ENCODE assay signal across 11 cellular contexts in genomic region chr9:87119328-87119881, GRCh38.
DNase-seq lines count a peak whose midpoint lies in the region; TF ChIP-seq lines count a peak whose summit lies in the region.
"Had no signal": no experiment of that assay in that cellular context is flagged by ENCODE, and none has a peak within 500 bp of the region (broad histone marks: within the 10 kb centered on the region; RNA-seq: fewer than 3 reads in every experiment).

No MANE protein-coding gene starts in this region.

- CTCF ChIA-PET in activated CD4-positive, alpha-beta memory T cell treated with anti-CD3 and anti-CD28 coated beads, Interleukin-2, amount 10 ng/mL, durations not matched to agents 7 days and 5 days (lab: Charles Lee): no interaction called here

- H3K4me3 Mint-ChIP-seq in activated CD4-positive, alpha-beta memory T cell treated with anti-CD3 and anti-CD28 coated beads, Interleukin-2, amount 10 ng/mL, durations not matched to agents 7 days and 5 days: no peak overlapping the region
- H3K4me3 Mint-ChIP-seq: activated naive CD4-positive, alpha-beta T cell treated with anti-CD3 and anti-CD28 coated beads, Interleukin-2, amount 50 U/mL, for 24 hours; CD4-positive, alpha-beta T cell had no signal

- H3K36me3 ChIP-seq in ACC112 (ENCODE audit: insufficient read depth, low read length) (no peaks in the 10 kb centered on the region), MG63 (no peaks in the 10 kb centered on the region), muscle layer of colon (ENCODE audit: insufficient read depth, low read length) (no peaks in the 10 kb centered on the region), H7 (replicated peaks; ENCODE audit: control insufficient read depth, insufficient read depth, low read length) (no peaks in the 10 kb centered on the region)

- H3K79me2 ChIP-seq in ACC112 (ENCODE audit: control insufficient read depth, insufficient read depth, low read length, unreplicated experiment): no peaks in the 10 kb centered on the region

- peaks cover 5% of the 10 kb centered on the region for H3K27me3 Mint-ChIP-seq in activated CD4-positive, alpha-beta memory T cell treated with anti-CD3 and anti-CD28 coated beads, Interleukin-2, amount 10 ng/mL, durations not matched to agents 7 days and 5 days

- H3K4me3 ChIP-seq in ACC112 (ENCODE audit: low read depth, low read length) (no peak overlapping the region), MG63 (no peak overlapping the region), epithelial cell of esophagus (ENCODE audit: low read length) (no peak overlapping the region), muscle layer of colon (ENCODE audit: low read depth in 1 of 2, low read length in 2 of 2) (no peak overlapping the region), H7 (ENCODE audit: insufficient read depth, low read depth, low read length) (no peak overlapping the region)

- H3K4me1 ChIP-seq in ACC112 (ENCODE audit: control insufficient read depth, insufficient read depth, low read length, unreplicated experiment): peaks cover 34% of the 10 kb centered on the region
- H3K4me1 ChIP-seq in muscle layer of colon (ENCODE audit: insufficient read depth, low read length): peaks cover 75% of the 10 kb centered on the region

- H3K9me3 ChIP-seq in MG63: no peaks in the 10 kb centered on the region
- no peaks in the 10 kb centered on the region for H3K9me3 ChIP-seq in muscle layer of colon (ENCODE audit: low read length)

- no peaks in the 10 kb centered on the region for H3K27me3 ChIP-seq in ACC112 (ENCODE audit: insufficient read depth, low read length)
- no peaks in the 10 kb centered on the region for H3K27me3 ChIP-seq in MG63
- no peaks in the 10 kb centered on the region for H3K27me3 ChIP-seq in muscle layer of colon (ENCODE audit: control insufficient read depth in 1 of 2, insufficient read depth in 2 of 2, low read length in 2 of 2)
- H3K27me3 ChIP-seq in H7 (ENCODE audit: control insufficient read depth, insufficient read depth, low read length): no peaks in the 10 kb centered on the region

- no peak overlapping the region for H3K9ac ChIP-seq in muscle layer of colon (ENCODE audit: low read length)

- no peaks in the 10 kb centered on the region for H3K9me3 Mint-ChIP-seq in activated CD4-positive, alpha-beta memory T cell treated with anti-CD3 and anti-CD28 coated beads, Interleukin-2, amount 10 ng/mL, durations not matched to agents 7 days and 5 days
- H3K9me3 Mint-ChIP-seq: activated naive CD4-positive, alpha-beta T cell treated with anti-CD3 and anti-CD28 coated beads, Interleukin-2, amount 50 U/mL, for 24 hours; CD4-positive, alpha-beta T cell had no signal

- no peaks in the 10 kb centered on the region for H3K36me3 Mint-ChIP-seq in activated CD4-positive, alpha-beta memory T cell treated with anti-CD3 and anti-CD28 coated beads, Interleukin-2, amount 10 ng/mL, durations not matched to agents 7 days and 5 days (ENCODE audit: low read depth)
- H3K36me3 Mint-ChIP-seq: activated naive CD4-positive, alpha-beta T cell treated with anti-CD3 and anti-CD28 coated beads, Interleukin-2, amount 50 U/mL, for 24 hours had no signal

- peaks cover 5% of the 10 kb centered on the region for H3K4me1 Mint-ChIP-seq in activated CD4-positive, alpha-beta memory T cell treated with anti-CD3 and anti-CD28 coated beads, Interleukin-2, amount 10 ng/mL, durations not matched to agents 7 days and 5 days

- H3K27ac ChIP-seq in ACC112 (ENCODE audit: low read depth, low read length): peak overlapping the region; percentile 55
- H3K27ac ChIP-seq in muscle layer of colon (ENCODE audit: low read depth, low read length): peak overlapping the region; percentile 82

- TF ChIP-seq CTCF in epithelial cell of esophagus (IDR thresholded peaks at IDR 0.05; ENCODE audit: insufficient read depth, low read depth, low read length, missing control alignments): no peak

- POLR2A ChIA-PET in activated CD4-positive, alpha-beta memory T cell treated with anti-CD3 and anti-CD28 coated beads, Interleukin-2, amount 10 ng/mL, durations not matched to agents 7 days and 5 days (lab: Charles Lee): no interaction called here

- H2AFZ ChIP-seq in ACC112 (ENCODE audit: low read length, unreplicated experiment): no peak overlapping the region

- DNase-seq in MG63 (peak; percentile 69), epithelial cell of esophagus (ENCODE audit: low read depth) (peak; percentile 47), NCI-H2107 treated with DMSO at 0.1 percent for 48 hours (lab: John Stamatoyannopoulos, UW; ENCODE audit: unreplicated experiment) (no peak), H7 (no peak)
- DNase-seq in activated CD4-positive, alpha-beta memory T cell treated with anti-CD3 and anti-CD28 coated beads, Interleukin-2, amount 10 ng/mL, durations not matched to agents 7 days and 5 days: no peak
- no peak for DNase-seq in central memory CD4-positive, alpha-beta T cell
- DNase-seq: CD4-positive, alpha-beta T cell; NCI-H82 had no signal

- no peak overlapping the region for H3K27ac Mint-ChIP-seq in activated CD4-positive, alpha-beta memory T cell treated with anti-CD3 and anti-CD28 coated beads, Interleukin-2, amount 10 ng/mL, durations not matched to agents 7 days and 5 days
- H3K27ac Mint-ChIP-seq: activated naive CD4-positive, alpha-beta T cell treated with anti-CD3 and anti-CD28 coated beads, Interleukin-2, amount 50 U/mL, for 24 hours; CD4-positive, alpha-beta T cell had no signal

Comparison
In these comparisons a context has a peak if more than half of its experiments do, and no peak if none do; other contexts are left out.
1. DNase-seq: peak in MG63 (single experiment) and epithelial cell of esophagus (single experiment); none in NCI-H2107 treated with DMSO at 0.1 percent for 48 hours (single experiment), activated CD4-positive, alpha-beta memory T cell treated with anti-CD3 and anti-CD28 coated beads, Interleukin-2, amount 10 ng/mL, durations not matched to agents 7 days and 5 days (single experiment), central memory CD4-positive, alpha-beta T cell (single experiment) and H7 (single experiment).